ENCODE assay signal across 14 cellular contexts in the genomic region with DNA sequence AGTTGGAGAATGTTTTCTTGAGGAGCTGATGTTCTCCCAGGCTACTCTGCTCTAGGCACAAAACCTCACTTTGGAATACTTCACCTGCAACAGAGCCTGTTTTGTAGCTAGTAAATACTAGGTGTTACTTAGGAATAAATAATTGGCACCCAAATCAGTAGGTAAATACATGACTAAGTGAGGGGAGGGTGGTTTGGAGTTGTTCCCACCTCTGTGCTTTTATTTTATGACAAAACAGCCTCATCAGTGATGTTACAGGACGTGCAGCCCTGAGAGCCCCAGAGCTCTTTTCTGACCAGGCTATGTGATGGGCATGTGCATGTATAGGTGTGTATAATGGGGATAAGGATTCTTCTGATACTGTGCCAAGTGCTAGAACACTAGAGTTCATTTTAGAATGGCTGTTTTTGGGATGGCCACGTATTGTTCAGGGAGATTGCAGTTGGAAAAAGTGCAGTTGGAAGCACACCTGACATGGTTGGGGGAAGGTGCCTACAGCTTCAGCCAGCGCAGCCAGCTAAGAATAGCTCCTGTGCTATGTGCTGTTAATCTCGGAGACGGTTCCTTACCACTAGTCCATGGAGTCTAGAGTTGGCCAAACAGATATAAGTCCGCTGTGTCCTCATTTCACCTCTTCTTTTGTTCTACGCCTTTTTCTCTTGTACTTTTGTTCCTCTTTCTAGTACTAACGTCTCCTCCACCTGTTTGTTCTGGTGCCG.
DNase-seq lines count a peak whose midpoint lies in the region; ATAC-seq, FAIRE-seq and TF ChIP-seq lines count a peak whose summit lies in the region.
"Had no signal": no experiment of that assay in that cellular context is flagged by ENCODE, and none has a peak within 500 bp of the region (broad histone marks: within the 10 kb centered on the region; RNA-seq: fewer than 3 reads in every experiment).

No MANE protein-coding gene starts in this region.

- H3K4me3 ChIP-seq in kidney (ENCODE audit: low read length in 2 of 2) (no peak overlapping the region), stomach smooth muscle (ENCODE audit: low read length in 2 of 2) (peak overlapping the region; percentile 18 to 55)
- H3K4me3 ChIP-seq: adrenal gland, HAP-1 had no signal

- H3K36me3 ChIP-seq in kidney (ENCODE audit: control insufficient read depth in 1 of 2, insufficient read depth in 2 of 2, low read length in 2 of 2) (peaks cover 8 to 17% of the 10 kb centered on the region in 2 donors), stomach smooth muscle (ENCODE audit: control insufficient read depth in 2 of 2, insufficient read depth in 2 of 2, low read length in 2 of 2) (peaks cover 3 to 6% of the 10 kb centered on the region in 2 donors)
- H3K36me3 ChIP-seq: HAP-1 had no signal

- H3K9me3 ChIP-seq in T-helper 17 cell (ENCODE audit: control insufficient read depth, low read length, poor library complexity, severe bottlenecking): no peaks in the 10 kb centered on the region
- no peaks in the 10 kb centered on the region for H3K9me3 ChIP-seq in kidney (ENCODE audit: control insufficient read depth in 1 of 2, low read length in 2 of 2)
- no peaks in the 10 kb centered on the region for H3K9me3 ChIP-seq in stomach smooth muscle (ENCODE audit: control insufficient read depth in 2 of 2, low read length in 2 of 2)
- H3K9me3 ChIP-seq: adrenal gland, HAP-1 had no signal

- no peak for TF ChIP-seq CTCF in kidney (IDR thresholded peaks at IDR 0.05; ENCODE audit: borderline replicate concordance, extremely low read depth, insufficient read depth)

- peaks cover 36 to 48% of the 10 kb centered on the region in 2 donors for H3K4me1 ChIP-seq in kidney (ENCODE audit: control insufficient read depth in 1 of 2, insufficient read depth in 1 of 2, low read depth in 1 of 2, low read length in 2 of 2)
- H3K4me1 ChIP-seq in stomach smooth muscle (ENCODE audit: control insufficient read depth, insufficient read depth, low read length): peaks cover 65% of the 10 kb centered on the region

- no peaks in the 10 kb centered on the region for H3K36me3 Mint-ChIP-seq in T-helper 17 cell (ENCODE audit: low read depth)
- peaks cover 5% of the 10 kb centered on the region for H3K36me3 Mint-ChIP-seq in activated T-helper 17 cell treated with anti-CD3 and anti-CD28 coated beads, Interleukin-2, amount 50 U/mL, for 72 hours (ENCODE audit: low read depth)

- DNase-seq in NCI-H1105 (lab: John Stamatoyannopoulos, UW) (peak; percentile 35), T-helper 17 cell (no peak), kidney (no peak), hippocampal formation (lab: John Stamatoyannopoulos, UW) (no peak)
- no peak for DNase-seq in stimulated activated naive CD8-positive, alpha-beta T cell treated with anti-CD3 and anti-CD28 coated beads, Interleukin-15, Interleukin-2, amounts not matched to agents 100 U/mL and 50 U/mL, for 24 hours
- no peak for DNase-seq in activated T-cell treated with anti-CD3 and anti-CD28 coated beads, Interleukin-2, amount 50 U/mL, for 48 hours
- DNase-seq: activated CD8-positive, alpha-beta T cell treated with anti-CD3 and anti-CD28 coated beads, Interleukin-2, amount 10 ng/mL, durations not matched to agents 7 days and 5 days; adrenal gland; CD4-positive, alpha-beta memory T cell; islet precursor cell; Karpas-422 had no signal

- H3K27ac Mint-ChIP-seq in T-helper 17 cell: no peak overlapping the region
- H3K27ac Mint-ChIP-seq in activated T-helper 17 cell treated with anti-CD3 and anti-CD28 coated beads, Interleukin-2, amount 50 U/mL, for 72 hours: no peak overlapping the region
- H3K27ac Mint-ChIP-seq: activated CD8-positive, alpha-beta T cell treated with anti-CD3 and anti-CD28 coated beads, Interleukin-2, amount 10 ng/mL, durations not matched to agents 7 days and 5 days; CD4-positive, alpha-beta memory T cell had no signal

- no peaks in the 10 kb centered on the region for H3K27me3 ChIP-seq in stomach smooth muscle (ENCODE audit: control insufficient read depth in 1 of 2, insufficient read depth in 2 of 2, low read length in 2 of 2)
- H3K27me3 ChIP-seq: adrenal gland had no signal

- H3K27ac ChIP-seq in kidney (ENCODE audit: low read depth in 2 of 2, low read length in 2 of 2) (peak overlapping the region; percentile 23 to 39), stomach smooth muscle (ENCODE audit: low read length) (peak overlapping the region; percentile 67)

- H3K4me3 Mint-ChIP-seq in T-helper 17 cell: peak overlapping the region; percentile 51
- no peak overlapping the region for H3K4me3 Mint-ChIP-seq in activated T-helper 17 cell treated with anti-CD3 and anti-CD28 coated beads, Interleukin-2, amount 50 U/mL, for 72 hours
- H3K4me3 Mint-ChIP-seq: activated CD8-positive, alpha-beta T cell treated with anti-CD3 and anti-CD28 coated beads, Interleukin-2, amount 10 ng/mL, durations not matched to agents 7 days and 5 days; CD4-positive, alpha-beta memory T cell had no signal

- intact Hi-C loops in kidney (cut with DNase I): no loop called here

- ATAC-seq in T-helper 17 cell: no peak
- no peak for ATAC-seq in stimulated activated naive CD8-positive, alpha-beta T cell treated with anti-CD3 and anti-CD28 coated beads, Interleukin-15, Interleukin-2, amounts not matched to agents 100 U/mL and 50 U/mL, for 24 hours
- ATAC-seq in activated T-helper 17 cell treated with anti-CD3 and anti-CD28 coated beads, Interleukin-2, amount 50 U/mL, for 72 hours (replicated peaks): no peak
- ATAC-seq: activated CD8-positive, alpha-beta T cell treated with anti-CD3 and anti-CD28 coated beads, Interleukin-2, amount 10 ng/mL, durations not matched to agents 7 days and 5 days had no signal

- peak overlapping the region; percentile 4 to 17 for H3K9ac ChIP-seq in kidney (ENCODE audit: low read length in 2 of 2)
- H3K9ac ChIP-seq in stomach smooth muscle (ENCODE audit: low read length in 2 of 2): no peak overlapping the region

- peaks cover 4% of the 10 kb centered on the region for H3K4me1 Mint-ChIP-seq in T-helper 17 cell
- H3K4me1 Mint-ChIP-seq in activated T-helper 17 cell treated with anti-CD3 and anti-CD28 coated beads, Interleukin-2, amount 50 U/mL, for 72 hours: no peaks in the 10 kb centered on the region
- H3K4me1 Mint-ChIP-seq: CD4-positive, alpha-beta memory T cell had no signal

- no peaks in the 10 kb centered on the region for H3K27me3 Mint-ChIP-seq in T-helper 17 cell
- no peaks in the 10 kb centered on the region for H3K27me3 Mint-ChIP-seq in activated T-helper 17 cell treated with anti-CD3 and anti-CD28 coated beads, Interleukin-2, amount 50 U/mL, for 72 hours
- H3K27me3 Mint-ChIP-seq: CD4-positive, alpha-beta memory T cell had no signal

- H3K9me3 Mint-ChIP-seq in activated T-helper 17 cell treated with anti-CD3 and anti-CD28 coated beads, Interleukin-2, amount 50 U/mL, for 72 hours: no peaks in the 10 kb centered on the region
- H3K9me3 Mint-ChIP-seq: CD4-positive, alpha-beta memory T cell had no signal

- FAIRE-seq in kidney (lab: Jason Lieb, UNC): no peak

Comparison
In these comparisons a context has a peak if more than half of its experiments do, and no peak if none do; other contexts are left out.
1. H3K4me3 ChIP-seq: peak in stomach smooth muscle (2 of 2); none in kidney (0 of 2).
2. H3K9ac ChIP-seq: peak in kidney (2 of 2); none in stomach smooth muscle (0 of 2).